ENCODE assay signal across 1 cellular context in the genomic region with DNA sequence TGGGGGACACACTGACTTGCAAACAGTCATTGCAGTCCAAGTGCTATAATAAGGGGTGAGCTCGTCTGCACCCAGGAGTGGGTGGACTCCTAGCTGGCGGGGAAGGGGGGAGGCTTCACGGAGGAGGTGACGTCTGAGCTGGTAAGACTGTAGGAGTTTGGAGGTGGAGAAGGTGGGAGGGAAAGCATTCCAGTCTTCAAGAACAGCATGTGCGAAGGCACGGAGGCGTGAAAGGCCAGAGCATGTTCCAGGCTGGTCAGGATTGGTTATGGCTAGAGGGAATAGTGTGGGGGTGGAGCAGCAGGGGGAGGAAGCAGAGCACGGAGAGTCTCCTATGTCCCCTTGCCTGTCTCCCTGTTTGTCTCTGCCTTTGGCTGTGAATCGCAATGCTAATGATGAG.
TF ChIP-seq lines count a peak whose summit lies in the region.

No MANE protein-coding gene starts in this region.

TF ChIP-seq in GM23338, 12 proteins besides CTCF, POLR2A, EP300 and RAD21 (continued from another document):
- TF ChIP-seq, protein P1, sequence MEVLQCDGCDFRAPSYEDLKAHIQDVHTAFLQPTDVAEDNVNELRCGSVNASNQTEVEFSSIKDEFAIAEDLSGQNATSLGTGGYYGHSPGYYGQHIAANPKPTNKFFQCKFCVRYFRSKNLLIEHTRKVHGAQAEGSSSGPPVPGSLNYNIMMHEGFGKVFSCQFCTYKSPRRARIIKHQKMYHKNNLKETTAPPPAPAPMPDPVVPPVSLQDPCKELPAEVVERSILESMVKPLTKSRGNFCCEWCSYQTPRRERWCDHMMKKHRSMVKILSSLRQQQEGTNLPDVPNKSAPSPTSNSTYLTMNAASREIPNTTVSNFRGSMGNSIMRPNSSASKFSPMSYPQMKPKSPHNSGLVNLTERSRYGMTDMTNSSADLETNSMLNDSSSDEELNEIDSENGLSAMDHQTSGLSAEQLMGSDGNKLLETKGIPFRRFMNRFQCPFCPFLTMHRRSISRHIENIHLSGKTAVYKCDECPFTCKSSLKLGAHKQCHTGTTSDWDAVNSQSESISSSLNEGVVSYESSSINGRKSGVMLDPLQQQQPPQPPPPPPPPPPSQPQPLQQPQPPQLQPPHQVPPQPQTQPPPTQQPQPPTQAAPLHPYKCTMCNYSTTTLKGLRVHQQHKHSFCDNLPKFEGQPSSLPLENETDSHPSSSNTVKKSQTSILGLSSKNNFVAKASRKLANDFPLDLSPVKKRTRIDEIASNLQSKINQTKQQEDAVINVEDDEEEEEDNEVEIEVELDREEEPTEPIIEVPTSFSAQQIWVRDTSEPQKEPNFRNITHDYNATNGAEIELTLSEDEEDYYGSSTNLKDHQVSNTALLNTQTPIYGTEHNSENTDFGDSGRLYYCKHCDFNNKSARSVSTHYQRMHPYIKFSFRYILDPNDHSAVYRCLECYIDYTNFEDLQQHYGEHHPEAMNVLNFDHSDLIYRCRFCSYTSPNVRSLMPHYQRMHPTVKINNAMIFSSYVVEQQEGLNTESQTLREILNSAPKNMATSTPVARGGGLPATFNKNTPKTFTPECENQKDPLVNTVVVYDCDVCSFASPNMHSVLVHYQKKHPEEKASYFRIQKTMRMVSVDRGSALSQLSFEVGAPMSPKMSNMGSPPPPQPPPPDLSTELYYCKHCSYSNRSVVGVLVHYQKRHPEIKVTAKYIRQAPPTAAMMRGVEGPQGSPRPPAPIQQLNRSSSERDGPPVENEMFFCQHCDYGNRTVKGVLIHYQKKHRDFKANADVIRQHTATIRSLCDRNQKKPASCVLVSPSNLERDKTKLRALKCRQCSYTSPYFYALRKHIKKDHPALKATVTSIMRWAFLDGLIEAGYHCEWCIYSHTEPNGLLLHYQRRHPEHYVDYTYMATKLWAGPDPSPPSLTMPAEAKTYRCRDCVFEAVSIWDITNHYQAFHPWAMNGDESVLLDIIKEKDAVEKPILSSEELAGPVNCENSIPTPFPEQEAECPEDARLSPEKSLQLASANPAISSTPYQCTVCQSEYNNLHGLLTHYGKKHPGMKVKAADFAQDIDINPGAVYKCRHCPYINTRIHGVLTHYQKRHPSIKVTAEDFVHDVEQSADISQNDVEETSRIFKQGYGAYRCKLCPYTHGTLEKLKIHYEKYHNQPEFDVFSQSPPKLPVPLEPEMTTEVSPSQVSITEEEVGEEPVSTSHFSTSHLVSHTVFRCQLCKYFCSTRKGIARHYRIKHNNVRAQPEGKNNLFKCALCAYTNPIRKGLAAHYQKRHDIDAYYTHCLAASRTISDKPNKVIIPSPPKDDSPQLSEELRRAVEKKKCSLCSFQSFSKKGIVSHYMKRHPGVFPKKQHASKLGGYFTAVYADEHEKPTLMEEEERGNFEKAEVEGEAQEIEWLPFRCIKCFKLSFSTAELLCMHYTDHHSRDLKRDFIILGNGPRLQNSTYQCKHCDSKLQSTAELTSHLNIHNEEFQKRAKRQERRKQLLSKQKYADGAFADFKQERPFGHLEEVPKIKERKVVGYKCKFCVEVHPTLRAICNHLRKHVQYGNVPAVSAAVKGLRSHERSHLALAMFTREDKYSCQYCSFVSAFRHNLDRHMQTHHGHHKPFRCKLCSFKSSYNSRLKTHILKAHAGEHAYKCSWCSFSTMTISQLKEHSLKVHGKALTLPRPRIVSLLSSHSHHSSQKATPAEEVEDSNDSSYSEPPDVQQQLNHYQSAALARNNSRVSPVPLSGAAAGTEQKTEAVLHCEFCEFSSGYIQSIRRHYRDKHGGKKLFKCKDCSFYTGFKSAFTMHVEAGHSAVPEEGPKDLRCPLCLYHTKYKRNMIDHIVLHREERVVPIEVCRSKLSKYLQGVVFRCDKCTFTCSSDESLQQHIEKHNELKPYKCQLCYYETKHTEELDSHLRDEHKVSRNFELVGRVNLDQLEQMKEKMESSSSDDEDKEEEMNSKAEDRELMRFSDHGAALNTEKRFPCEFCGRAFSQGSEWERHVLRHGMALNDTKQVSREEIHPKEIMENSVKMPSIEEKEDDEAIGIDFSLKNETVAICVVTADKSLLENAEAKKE (CRISPR knock-in tag; IDR thresholded peaks at IDR 0.05), result no peak
- TF ChIP-seq ZNF114 (CRISPR knock-in tag; IDR thresholded peaks at IDR 0.05) (no peak), EZH2phosphoT487 (IDR thresholded peaks at IDR 0.05; ENCODE audit: unreplicated experiment) (no peak), POLR2AphosphoS5 (IDR thresholded peaks at IDR 0.05; ENCODE audit: low read depth) (no peak), CREB1 (CRISPR knock-in tag; IDR thresholded peaks at IDR 0.05; ENCODE audit: low read depth) (no peak)
- TF ChIP-seq, protein P2, sequence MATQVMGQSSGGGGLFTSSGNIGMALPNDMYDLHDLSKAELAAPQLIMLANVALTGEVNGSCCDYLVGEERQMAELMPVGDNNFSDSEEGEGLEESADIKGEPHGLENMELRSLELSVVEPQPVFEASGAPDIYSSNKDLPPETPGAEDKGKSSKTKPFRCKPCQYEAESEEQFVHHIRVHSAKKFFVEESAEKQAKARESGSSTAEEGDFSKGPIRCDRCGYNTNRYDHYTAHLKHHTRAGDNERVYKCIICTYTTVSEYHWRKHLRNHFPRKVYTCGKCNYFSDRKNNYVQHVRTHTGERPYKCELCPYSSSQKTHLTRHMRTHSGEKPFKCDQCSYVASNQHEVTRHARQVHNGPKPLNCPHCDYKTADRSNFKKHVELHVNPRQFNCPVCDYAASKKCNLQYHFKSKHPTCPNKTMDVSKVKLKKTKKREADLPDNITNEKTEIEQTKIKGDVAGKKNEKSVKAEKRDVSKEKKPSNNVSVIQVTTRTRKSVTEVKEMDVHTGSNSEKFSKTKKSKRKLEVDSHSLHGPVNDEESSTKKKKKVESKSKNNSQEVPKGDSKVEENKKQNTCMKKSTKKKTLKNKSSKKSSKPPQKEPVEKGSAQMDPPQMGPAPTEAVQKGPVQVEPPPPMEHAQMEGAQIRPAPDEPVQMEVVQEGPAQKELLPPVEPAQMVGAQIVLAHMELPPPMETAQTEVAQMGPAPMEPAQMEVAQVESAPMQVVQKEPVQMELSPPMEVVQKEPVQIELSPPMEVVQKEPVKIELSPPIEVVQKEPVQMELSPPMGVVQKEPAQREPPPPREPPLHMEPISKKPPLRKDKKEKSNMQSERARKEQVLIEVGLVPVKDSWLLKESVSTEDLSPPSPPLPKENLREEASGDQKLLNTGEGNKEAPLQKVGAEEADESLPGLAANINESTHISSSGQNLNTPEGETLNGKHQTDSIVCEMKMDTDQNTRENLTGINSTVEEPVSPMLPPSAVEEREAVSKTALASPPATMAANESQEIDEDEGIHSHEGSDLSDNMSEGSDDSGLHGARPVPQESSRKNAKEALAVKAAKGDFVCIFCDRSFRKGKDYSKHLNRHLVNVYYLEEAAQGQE (IDR thresholded peaks at IDR 0.05; ENCODE audit: unreplicated experiment), result no peak
- TF ChIP-seq, protein P3, sequence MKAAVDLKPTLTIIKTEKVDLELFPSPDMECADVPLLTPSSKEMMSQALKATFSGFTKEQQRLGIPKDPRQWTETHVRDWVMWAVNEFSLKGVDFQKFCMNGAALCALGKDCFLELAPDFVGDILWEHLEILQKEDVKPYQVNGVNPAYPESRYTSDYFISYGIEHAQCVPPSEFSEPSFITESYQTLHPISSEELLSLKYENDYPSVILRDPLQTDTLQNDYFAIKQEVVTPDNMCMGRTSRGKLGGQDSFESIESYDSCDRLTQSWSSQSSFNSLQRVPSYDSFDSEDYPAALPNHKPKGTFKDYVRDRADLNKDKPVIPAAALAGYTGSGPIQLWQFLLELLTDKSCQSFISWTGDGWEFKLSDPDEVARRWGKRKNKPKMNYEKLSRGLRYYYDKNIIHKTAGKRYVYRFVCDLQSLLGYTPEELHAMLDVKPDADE (IDR thresholded peaks at IDR 0.05), result no peak
TF ChIP-seq in GM23338: peak in this region for 0.
